ENCODE assay signal across 8 cellular contexts in the genomic region with DNA sequence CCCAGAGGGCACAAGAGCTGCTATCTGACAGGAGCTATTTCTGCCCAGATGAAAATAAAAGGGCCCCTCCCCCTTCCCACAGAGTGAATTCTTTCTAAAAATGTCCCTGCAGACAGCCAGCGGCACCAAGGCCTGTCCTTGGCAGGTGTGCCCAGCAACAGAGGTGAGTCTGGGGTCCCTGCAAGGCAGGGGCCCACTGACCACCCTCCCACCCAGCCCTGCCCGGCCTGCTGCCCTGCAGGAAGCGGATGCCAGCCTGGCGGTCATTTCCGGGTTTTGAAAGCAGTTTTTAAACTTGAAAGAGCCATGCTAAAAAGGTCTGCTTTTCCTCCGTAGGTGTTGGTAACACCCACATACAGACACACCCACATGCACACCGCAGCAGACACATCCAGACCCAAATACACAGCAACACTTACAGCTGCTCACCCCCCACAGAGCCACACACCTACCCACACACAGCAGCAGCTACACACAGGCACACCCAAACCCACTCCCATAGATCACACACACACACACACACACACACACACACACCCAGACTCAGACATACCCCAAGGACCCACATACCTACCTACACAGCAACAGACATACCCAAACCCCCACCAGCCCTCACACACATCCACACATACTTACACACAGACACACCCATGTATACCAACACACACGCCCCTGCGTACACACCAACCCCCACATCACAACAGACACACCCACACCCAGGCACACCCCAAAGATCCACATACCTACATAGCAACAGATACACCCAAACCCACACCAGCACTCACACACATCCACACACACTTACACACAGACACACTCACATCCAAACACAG. TPM values are rescaled to one million over a fixed set of nuclear protein-coding genes. Genes with fewer than 3 reads are reported as not detected.
DNase-seq lines count a peak whose midpoint lies in the region; ATAC-seq lines count a peak whose summit lies in the region.

No MANE protein-coding gene starts in this region.

- H3K36me3 Mint-ChIP-seq in activated CD4-positive, alpha-beta memory T cell treated with anti-CD3 and anti-CD28 coated beads, Interleukin-2, amount 10 ng/mL, durations not matched to agents 7 days and 5 days (ENCODE audit: low read depth), result peaks cover 42% of the 10 kb centered on the region

- H3K27me3 Mint-ChIP-seq in activated CD4-positive, alpha-beta memory T cell treated with anti-CD3 and anti-CD28 coated beads, Interleukin-2, amount 10 ng/mL, durations not matched to agents 7 days and 5 days, result no peaks in the 10 kb centered on the region

- no peaks in the 10 kb centered on the region for H3K9me3 ChIP-seq in effector memory CD4-positive, alpha-beta T cell (ENCODE audit: control insufficient read depth, low read length)
- H3K9me3 ChIP-seq in muscle layer of colon (ENCODE audit: low read length), result no peaks in the 10 kb centered on the region

- H3K27me3 ChIP-seq in effector memory CD4-positive, alpha-beta T cell (replicated peaks; ENCODE audit: control insufficient read depth, insufficient read depth, low read length, poor library complexity, severe bottlenecking), result no peaks in the 10 kb centered on the region
- H3K27me3 ChIP-seq in muscle layer of colon (ENCODE audit: control insufficient read depth in 1 of 2, insufficient read depth in 2 of 2, low read length in 2 of 2), result no peaks in the 10 kb centered on the region

- DNase-seq in AML-193 (lab: John Stamatoyannopoulos, UW) (peak; percentile 72 to 77), M059J (ENCODE audit: low read depth) (peak; percentile 22), substantia nigra (lab: John Stamatoyannopoulos, UW) (peak in 13 of 49 donors; percentile 14 to 61 (median 25)), GOT3 (lab: John Stamatoyannopoulos, UW) (no peak)
- peak; percentile 89 for DNase-seq in activated CD4-positive, alpha-beta memory T cell treated with anti-CD3 and anti-CD28 coated beads, Interleukin-2, amount 10 ng/mL, durations not matched to agents 7 days and 5 days
- DNase-seq in effector memory CD4-positive, alpha-beta T cell, result peak; percentile 73 to 78 (median 74)

- H3K36me3 ChIP-seq in effector memory CD4-positive, alpha-beta T cell (ENCODE audit: control insufficient read depth, insufficient read depth, low read length), result peaks cover 17% of the 10 kb centered on the region
- H3K36me3 ChIP-seq in muscle layer of colon (ENCODE audit: insufficient read depth, low read length), result peaks cover 16% of the 10 kb centered on the region

- peak overlapping the region; percentile 98 for H3K27ac Mint-ChIP-seq in activated CD4-positive, alpha-beta memory T cell treated with anti-CD3 and anti-CD28 coated beads, Interleukin-2, amount 10 ng/mL, durations not matched to agents 7 days and 5 days

- H3K4me3 Mint-ChIP-seq in activated CD4-positive, alpha-beta memory T cell treated with anti-CD3 and anti-CD28 coated beads, Interleukin-2, amount 10 ng/mL, durations not matched to agents 7 days and 5 days, result peak overlapping the region; percentile 95

- H3K27ac ChIP-seq in effector memory CD4-positive, alpha-beta T cell (ENCODE audit: insufficient read depth, low read length, poor library complexity, severe bottlenecking), result peak overlapping the region; percentile 91
- H3K27ac ChIP-seq in muscle layer of colon (ENCODE audit: low read depth, low read length), result peak overlapping the region; percentile 100
- peak overlapping the region; percentile 98 for H3K27ac ChIP-seq in substantia nigra (ENCODE audit: low read depth, low read length, poor library complexity, severe bottlenecking)

- peaks cover 48% of the 10 kb centered on the region for H3K4me1 Mint-ChIP-seq in activated CD4-positive, alpha-beta memory T cell treated with anti-CD3 and anti-CD28 coated beads, Interleukin-2, amount 10 ng/mL, durations not matched to agents 7 days and 5 days

- peaks cover 37% of the 10 kb centered on the region for H3K4me1 ChIP-seq in effector memory CD4-positive, alpha-beta T cell (ENCODE audit: control insufficient read depth, insufficient read depth, low read length, poor library complexity, severe bottlenecking)
- peaks cover 55% of the 10 kb centered on the region for H3K4me1 ChIP-seq in muscle layer of colon (ENCODE audit: insufficient read depth, low read length)

- H3K4me3 ChIP-seq in effector memory CD4-positive, alpha-beta T cell (ENCODE audit: insufficient read depth, low read depth, low read length, poor library complexity, severe bottlenecking), result peak overlapping the region; percentile 95
- peak overlapping the region; percentile 8 to 89 for H3K4me3 ChIP-seq in muscle layer of colon (ENCODE audit: low read depth in 1 of 2, low read length in 2 of 2)

- CTCF ChIA-PET in activated CD4-positive, alpha-beta memory T cell treated with anti-CD3 and anti-CD28 coated beads, Interleukin-2, amount 10 ng/mL, durations not matched to agents 7 days and 5 days (lab: Charles Lee), result interaction anchor here (1.0 to 16.0 kb wide), 12 partner anchors 10 to 266 kb away, joined by 3 to 230 read pairs (median 6); no protein-coding TSS in a partner anchor

- POLR2A ChIA-PET in activated CD4-positive, alpha-beta memory T cell treated with anti-CD3 and anti-CD28 coated beads, Interleukin-2, amount 10 ng/mL, durations not matched to agents 7 days and 5 days (lab: Charles Lee), result interaction anchor here (0.6 to 16.5 kb wide), 17 partner anchors 8 to 408 kb away, joined by 3 to 1053 read pairs (median 4); a partner anchor contains a TSS

- peak; percentile 35 for ATAC-seq in GM19438 (IDR thresholded peaks at IDR 0.05; ENCODE audit: low read depth, unreplicated experiment)

- H3K9ac ChIP-seq in muscle layer of colon (ENCODE audit: low read length), result peak overlapping the region; percentile 45

- H3K9me3 Mint-ChIP-seq in activated CD4-positive, alpha-beta memory T cell treated with anti-CD3 and anti-CD28 coated beads, Interleukin-2, amount 10 ng/mL, durations not matched to agents 7 days and 5 days, result no peaks in the 10 kb centered on the region

RNA-seq across cellular contexts. Expression of a gene that starts 7.6 kb away (rescaled TPM):
- 2.5 and 5.7 TPM in 2 replicates for total RNA-seq in M059J (2014; rRNA removed; shearing (Covaris generic))
- 100 to 1,000 TPM; 276 to 278 TPM for total RNA-seq in activated CD4-positive, alpha-beta memory T cell treated with anti-CD3 and anti-CD28 coated beads, Interleukin-2, amount 10 ng/mL, durations not matched to agents 7 days and 5 days

Comparison
In these comparisons a context has a peak if more than half of its experiments do, and no peak if none do; other contexts are left out.
1. RNA of a gene that starts 7.6 kb away (total RNA-seq): 276 to 278 TPM in activated CD4-positive, alpha-beta memory T cell treated with anti-CD3 and anti-CD28 coated beads, Interleukin-2, amount 10 ng/mL, durations not matched to agents 7 days and 5 days; 2.5 to 5.7 TPM in M059J; every median in the first group is over 10 times any median in the second.
2. Peak in every context shown above with its lines, with median percentiles within 50 percentile points of each other: H3K27ac ChIP-seq.